In the genomic region with DNA sequence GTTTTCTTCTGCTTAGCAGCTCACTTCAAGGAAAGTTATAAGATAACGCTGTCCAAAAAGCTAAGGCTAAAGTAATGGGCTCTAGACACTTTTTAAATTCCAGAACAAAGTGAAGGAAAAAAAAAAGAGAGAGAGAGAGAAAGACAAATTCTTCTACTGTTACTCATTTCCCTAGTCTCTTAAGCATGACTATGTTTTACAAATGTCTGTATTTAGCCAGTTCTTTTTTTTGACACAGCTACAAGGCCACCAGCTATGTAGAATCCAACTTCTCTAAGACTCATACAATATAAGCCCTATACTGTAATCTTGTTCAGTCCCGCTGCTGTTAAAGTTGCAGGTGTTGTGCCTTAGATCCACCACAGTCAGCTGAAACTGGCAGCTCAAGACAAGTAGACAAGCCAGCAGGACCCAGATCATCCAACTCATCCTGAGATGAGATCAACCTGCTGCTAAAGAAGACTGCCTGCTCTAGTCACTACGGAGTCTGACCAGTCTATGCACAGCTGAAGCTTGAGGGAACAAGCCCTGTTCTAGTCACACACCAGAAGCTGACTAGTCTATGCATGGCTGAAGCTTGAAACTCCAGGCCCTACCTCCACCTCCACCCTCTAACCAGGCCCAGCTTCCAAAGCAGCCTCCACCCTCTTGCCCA, we compare ENCODE assay signal across 19 cellular contexts. TPM values are rescaled to one million over a fixed set of nuclear protein-coding genes. Genes with fewer than 3 reads are reported as not detected.
DNase-seq lines count a peak whose midpoint lies in the region; ATAC-seq, FAIRE-seq and TF ChIP-seq lines count a peak whose summit lies in the region.
"Had no signal": no experiment of that assay in that cellular context is flagged by ENCODE, and none has a peak within 500 bp of the region (broad histone marks: within the 10 kb centered on the region; RNA-seq: fewer than 3 reads in every experiment).

No MANE protein-coding gene starts in this region.

- FAIRE-seq in frontal cortex (lab: Jason Lieb, UNC), result no peak

- no peak for TF ChIP-seq EP300 in esophagus muscularis mucosa (IDR thresholded peaks at IDR 0.05)

- dilution Hi-C loops in mammary epithelial cell (cut with HindIII; ENCODE audit: low sequenced_read_pairs), result no loop called here

- H3K79me2 ChIP-seq in mammary epithelial cell (ENCODE audit: insufficient read depth, low read length), result no peaks in the 10 kb centered on the region

- H3K27me3 Mint-ChIP-seq in nephron (ENCODE audit: low read depth), result no peaks in the 10 kb centered on the region
- H3K27me3 Mint-ChIP-seq: stimulated activated naive CD8-positive, alpha-beta T cell treated with anti-CD3 and anti-CD28 coated beads, Interleukin-15, amount 100 ng/mL, for 72 hours had no signal

- H3K27me3 ChIP-seq in mammary epithelial cell (ENCODE audit: insufficient read depth, low read length) (no peaks in the 10 kb centered on the region), breast epithelium (no peaks in the 10 kb centered on the region), esophagus muscularis mucosa (no peaks in the 10 kb centered on the region)

- peaks cover 14% of the 10 kb centered on the region for H3K9me3 Mint-ChIP-seq in nephron
- H3K9me3 Mint-ChIP-seq: neural crest cell had no signal

- peaks cover 65% of the 10 kb centered on the region for H3K36me3 Mint-ChIP-seq in nephron (ENCODE audit: low read depth)

- in situ Hi-C loops in mammary epithelial cell (cut with MboI; ENCODE audit: low sequenced_read_pairs in 2 of 2), result no loop called here

- no peaks in the 10 kb centered on the region for H4K20me1 ChIP-seq in mammary epithelial cell (ENCODE audit: insufficient read depth, low read length)

- no TSS peak for BruUV-seq in mammary epithelial cell (replicated peaks; lab: Mats Ljungman, UMichigan)

- peak overlapping the region; percentile 80 to 94 (median 91) for H3K27ac Mint-ChIP-seq in nephron
- H3K27ac Mint-ChIP-seq: activated T-cell treated with anti-CD3 and anti-CD28 coated beads, Interleukin-2, amount 50 U/mL, for 72 hours; stimulated activated naive CD8-positive, alpha-beta T cell treated with anti-CD3 and anti-CD28 coated beads, Interleukin-15, amount 100 ng/mL, for 72 hours had no signal

- TF ChIP-seq CTCF in mammary epithelial cell (conservative IDR thresholded peaks at IDR 0.05 in 1 of 2, IDR thresholded peaks at IDR 0.05 in 1 of 2; ENCODE audit: extremely low read depth in 1 of 2, insufficient read depth in 1 of 2, low read depth in 1 of 2, low read length in 2 of 2) (no peak), breast epithelium (IDR thresholded peaks at IDR 0.05) (no peak), nephron (IDR thresholded peaks at IDR 0.05; ENCODE audit: unreplicated experiment in 3 of 3) (no peak), esophagus muscularis mucosa (IDR thresholded peaks at IDR 0.05) (no peak)

- CTCF ChIA-PET in mammary epithelial cell (lab: Charles Lee; ENCODE audit: low non-redundant PET), result no interaction called here

- H3K9me3 ChIP-seq in mammary epithelial cell (replicated peaks; ENCODE audit: insufficient read depth, low read length) (no peaks in the 10 kb centered on the region), breast epithelium (peaks cover 0 to 14% of the 10 kb centered on the region in 2 donors), esophagus muscularis mucosa (peaks cover 0 to 8% (median 3%) of the 10 kb centered on the region in 4 donors)

- DNase-seq in mammary epithelial cell (peak; percentile 28), breast epithelium (ENCODE audit: low spot score in 2 of 2) (no peak), dedifferentiated amniotic fluid mesenchymal stem cell (ENCODE audit: extremely low spot score) (peak; percentile 53), DMS 273 (lab: John Stamatoyannopoulos, UW; ENCODE audit: unreplicated experiment) (no peak), esophagus muscularis mucosa (ENCODE audit: extremely low spot score) (no peak), frontal cortex (ENCODE audit: low spot score in 2 of 2) (no peak)
- DNase-seq: 8988T; activated T-cell treated with anti-CD3 and anti-CD28 coated beads, Interleukin-2, amount 50 U/mL, for 72 hours; GDM1; KBM-7; NCI-H1417; NK-92 treated with Interleukin-12 subunit alpha and Interleukin-12 subunit beta, amount 100 ng/mL, for 24 hours; SIG-M5; stimulated activated naive CD8-positive, alpha-beta T cell treated with anti-CD3 and anti-CD28 coated beads, Interleukin-15, amount 100 ng/mL, for 72 hours had no signal

- no peak overlapping the region for H3K4me2 ChIP-seq in mammary epithelial cell (ENCODE audit: insufficient read depth, low read depth, low read length)

- H3K4me3 ChIP-seq in mammary epithelial cell (replicated peaks in 1 of 3; ENCODE audit: insufficient read depth in 1 of 3, low read depth in 2 of 3, low read length in 3 of 3) (no peak overlapping the region), breast epithelium (no peak overlapping the region), esophagus muscularis mucosa (no peak overlapping the region)
- H3K4me3 ChIP-seq: lung had no signal

- peaks cover 14% of the 10 kb centered on the region for H3K4me1 Mint-ChIP-seq in nephron
- H3K4me1 Mint-ChIP-seq: neural crest cell; stimulated activated naive CD8-positive, alpha-beta T cell treated with anti-CD3 and anti-CD28 coated beads, Interleukin-15, amount 100 ng/mL, for 72 hours had no signal

- H3K36me3 ChIP-seq in mammary epithelial cell (ENCODE audit: insufficient read depth, low read length) (peaks cover 12% of the 10 kb centered on the region), breast epithelium (no peaks in the 10 kb centered on the region), esophagus muscularis mucosa (peaks cover 18 to 30% (median 25%) of the 10 kb centered on the region in 4 donors)

- H2AFZ ChIP-seq in mammary epithelial cell (ENCODE audit: low read depth, low read length), result no peak overlapping the region

- H3K4me3 Mint-ChIP-seq in nephron, result no peak overlapping the region
- H3K4me3 Mint-ChIP-seq: activated T-cell treated with anti-CD3 and anti-CD28 coated beads, Interleukin-2, amount 50 U/mL, for 72 hours; neural crest cell; stimulated activated naive CD8-positive, alpha-beta T cell treated with anti-CD3 and anti-CD28 coated beads, Interleukin-15, amount 100 ng/mL, for 72 hours had no signal

- ATAC-seq in HG03439 (IDR thresholded peaks at IDR 0.05; ENCODE audit: unreplicated experiment), result no peak
- ATAC-seq: activated T-cell treated with anti-CD3 and anti-CD28 coated beads, Interleukin-2, amount 50 U/mL, for 72 hours; sciatic nerve; stimulated activated naive CD8-positive, alpha-beta T cell treated with anti-CD3 and anti-CD28 coated beads, Interleukin-15, amount 100 ng/mL, for 72 hours had no signal

- H3K27ac ChIP-seq in mammary epithelial cell (ENCODE audit: insufficient read depth, low read depth, low read length) (no peak overlapping the region), breast epithelium (no peak overlapping the region), esophagus muscularis mucosa (replicated peaks in 1 of 4) (peak overlapping the region in 2 of 4 donors; percentile 20 to 35)

- TF ChIP-seq POLR2A in breast epithelium (IDR thresholded peaks at IDR 0.05) (no peak), esophagus muscularis mucosa (IDR thresholded peaks at IDR 0.05; ENCODE audit: low read depth) (no peak)

- peaks cover 5% of the 10 kb centered on the region for H3K4me1 ChIP-seq in mammary epithelial cell (ENCODE audit: insufficient read depth, low read length)
- H3K4me1 ChIP-seq in breast epithelium, result no peaks in the 10 kb centered on the region
- peaks cover 0 to 16% (median 0%) of the 10 kb centered on the region in 4 donors for H3K4me1 ChIP-seq in esophagus muscularis mucosa

- 96% methylated on average over 3 of the region's 3 CpGs for WGBS in mammary epithelial cell (ENCODE audit: low coverage, missing lambda C conversion rate)
- 69% methylated on average over 3 of the region's 3 CpGs for WGBS in esophagus muscularis mucosa

- no peak overlapping the region for H3K9ac ChIP-seq in mammary epithelial cell (ENCODE audit: insufficient read depth, low read length)

- intact Hi-C loops in mammary epithelial cell (cut with micrococcal nuclease), result no loop called here
- intact Hi-C loops in breast epithelium (cut with DNase I; ENCODE audit: low total_unique reads), result no loop called here
- intact Hi-C loops in esophagus muscularis mucosa (cut with DNase I), result no loop called here

RNA-seq across cellular contexts. Expression of gene ZNF83, which starts 10.3 kb away (rescaled TPM):
- total RNA-seq in mammary epithelial cell (10 to 100 TPM; 54.7 to 59.7 TPM), breast epithelium (100 to 1,000 TPM in 1 of 3 donors, 10 to 100 TPM in 2; 61.0 to 120 (median 71.8) TPM), esophagus muscularis mucosa (10 to 100 TPM; 29.7 to 55.6 (median 34.1) TPM), frontal cortex (29.3 TPM)
- polyA plus RNA-seq in mammary epithelial cell, result 17.4 TPM
- polyA minus RNA-seq in mammary epithelial cell, result 30.6 TPM

Comparison
In these comparisons a context has a peak if more than half of its experiments do, and no peak if none do; other contexts are left out.
1. DNase-seq: peak in mammary epithelial cell (single experiment) and dedifferentiated amniotic fluid mesenchymal stem cell (single experiment); none in breast epithelium (0 of 2), DMS 273 (single experiment), esophagus muscularis mucosa (single experiment) and frontal cortex (0 of 2).